Comparison of ENCODE assay signal across 13 cellular contexts in genomic region chr10:3868274-3868669, GRCh38.
A peak's percentile ranks its signal among the peaks of the same experiment; 100 is the strongest.
DNase-seq lines count a peak whose midpoint lies in the region; ATAC-seq and TF ChIP-seq lines count a peak whose summit lies in the region.
"Had no signal": no experiment of that assay in that cellular context is flagged by ENCODE, and none has a peak within 500 bp of the region (broad histone marks: within the 10 kb centered on the region; RNA-seq: fewer than 3 reads in every experiment).

No MANE protein-coding gene starts in this region.

- TF ChIP-seq POLR2A in thyroid gland (IDR thresholded peaks at IDR 0.05): no peak

- CTCF ChIA-PET in PC-9 (lab: Charles Lee): no interaction called here

- WGBS in thyroid gland, 2 donors: 88 to 92% methylated on average over 6 of the region's 6 CpGs

- peaks cover 78% of the 10 kb centered on the region for H3K4me1 Mint-ChIP-seq in activated naive CD8-positive, alpha-beta T cell treated with anti-CD3 and anti-CD28 coated beads, Interleukin-2, amount 50 U/mL, for 24 hours

- ATAC-seq in GM19324 (IDR thresholded peaks at IDR 0.05; ENCODE audit: low FRiP score, unreplicated experiment): peak; percentile 57
- ATAC-seq in HG02938 (IDR thresholded peaks at IDR 0.05; ENCODE audit: unreplicated experiment): peak; percentile 31
- no peak for ATAC-seq in activated naive CD8-positive, alpha-beta T cell treated with anti-CD3 and anti-CD28 coated beads, Interleukin-2, amount 50 U/mL, for 24 hours

- H3K4me3 Mint-ChIP-seq in activated naive CD8-positive, alpha-beta T cell treated with anti-CD3 and anti-CD28 coated beads, Interleukin-2, amount 50 U/mL, for 24 hours: no peak overlapping the region

- H3K4me3 ChIP-seq in DOHH2 (ENCODE audit: low read length) (no peak overlapping the region), thyroid gland (replicated peaks in 1 of 3) (no peak overlapping the region), PC-9 (no peak overlapping the region)

- H3K36me3 ChIP-seq in DOHH2 (ENCODE audit: control insufficient read depth, low read length) (no peaks in the 10 kb centered on the region), thyroid gland (no peaks in the 10 kb centered on the region), PC-9 (ENCODE audit: low read depth) (no peaks in the 10 kb centered on the region)

- peaks cover 4% of the 10 kb centered on the region for H3K9me3 Mint-ChIP-seq in activated naive CD8-positive, alpha-beta T cell treated with anti-CD3 and anti-CD28 coated beads, Interleukin-2, amount 50 U/mL, for 24 hours

- BruUV-seq in PC-9 (replicated peaks; lab: Mats Ljungman, UMichigan): no TSS peak

- no peak for TF ChIP-seq CTCF in DOHH2 (IDR thresholded peaks at IDR 0.05; ENCODE audit: low read depth, low read length, poor library complexity, severe bottlenecking)
- TF ChIP-seq CTCF in thyroid gland (IDR thresholded peaks at IDR 0.05): no peak
- TF ChIP-seq CTCF in PC-9 (conservative IDR thresholded peaks at IDR 0.05): no peak

- H3K4me2 ChIP-seq in DOHH2 (ENCODE audit: low read length): peak overlapping the region; percentile 16
- no peak overlapping the region for H3K4me2 ChIP-seq in PC-9

- H3K36me3 Mint-ChIP-seq in activated naive CD8-positive, alpha-beta T cell treated with anti-CD3 and anti-CD28 coated beads, Interleukin-2, amount 50 U/mL, for 24 hours (ENCODE audit: low read depth): no peaks in the 10 kb centered on the region

- intact Hi-C loops in thyroid gland (cut with DNase I): no loop called here
- intact Hi-C loops in PC-9 (cut with micrococcal nuclease; ENCODE audit: unreplicated experiment): no loop called here

- H3K27me3 ChIP-seq in DOHH2 (ENCODE audit: control insufficient read depth, low read length): peaks cover 5% of the 10 kb centered on the region; the same call in 1 of the 2 replicates
- no peaks in the 10 kb centered on the region for H3K27me3 ChIP-seq in thyroid gland
- H3K27me3 ChIP-seq in PC-9 (ENCODE audit: insufficient read depth, low read depth): no peaks in the 10 kb centered on the region

- H2AFZ ChIP-seq in PC-9: no peak overlapping the region

- H4K20me1 ChIP-seq in DOHH2 (ENCODE audit: control insufficient read depth, insufficient read depth, low read depth, low read length) (no peaks in the 10 kb centered on the region), PC-9 (ENCODE audit: insufficient read depth) (no peaks in the 10 kb centered on the region)

- H3K9me2 ChIP-seq in DOHH2 (replicated peaks; ENCODE audit: control insufficient read depth, low read length): no peaks in the 10 kb centered on the region
- H3K9me2 ChIP-seq in PC-9 (ENCODE audit: insufficient read depth): no peaks in the 10 kb centered on the region

- no peaks in the 10 kb centered on the region for H3F3A ChIP-seq in DOHH2 (ENCODE audit: control insufficient read depth, insufficient read depth)
- H3F3A ChIP-seq in PC-9 (ENCODE audit: insufficient read depth, low read depth): no peaks in the 10 kb centered on the region

- H3K4me1 ChIP-seq in DOHH2 (ENCODE audit: control insufficient read depth, low read length) (peaks cover 35% of the 10 kb centered on the region), thyroid gland (peaks cover 0 to 7% of the 10 kb centered on the region in 2 donors), PC-9 (replicated peaks; ENCODE audit: insufficient read depth) (peaks cover 10% of the 10 kb centered on the region)

- no peak overlapping the region for H3K27ac ChIP-seq in DOHH2 (ENCODE audit: low read depth, low read length)
- H3K27ac ChIP-seq in thyroid gland: no peak overlapping the region
- no peak overlapping the region for H3K27ac ChIP-seq in PC-9

- H3K9me3 ChIP-seq in DOHH2 (ENCODE audit: control insufficient read depth, insufficient read depth, low read length) (no peaks in the 10 kb centered on the region), thyroid gland (no peaks in the 10 kb centered on the region), PC-9 (ENCODE audit: insufficient read depth, low read depth) (no peaks in the 10 kb centered on the region)

- H3K27ac Mint-ChIP-seq in activated naive CD8-positive, alpha-beta T cell treated with anti-CD3 and anti-CD28 coated beads, Interleukin-2, amount 50 U/mL, for 24 hours: peak overlapping the region; percentile 88

- POLR2A ChIA-PET in PC-9 (lab: Charles Lee; ENCODE audit: unreplicated experiment): no interaction called here

- DNase-seq in activated naive CD8-positive, alpha-beta T cell treated with anti-CD3 and anti-CD28 coated beads, Interleukin-2, amount 50 U/mL, for 24 hours: no peak
- DNase-seq in thyroid gland (no peak), PC-9 (no peak), GM03348 (ENCODE audit: low spot score) (no peak), AG20443 (ENCODE audit: low spot score) (no peak)
- DNase-seq: amniotic stem cell; C1 segment of cervical spinal cord; NCI-H748 treated with DMSO at 0.1 percent for 48 hours; posterior cingulate gyrus; stimulated activated CD4-positive, alpha-beta T cell treated with anti-CD3 and anti-CD28 coated beads, Interleukin-2, amount 100 ng/mL, for 48 hours had no signal

- H3K79me2 ChIP-seq in DOHH2 (ENCODE audit: control insufficient read depth, low read length): no peaks in the 10 kb centered on the region
- H3K79me2 ChIP-seq in PC-9 (ENCODE audit: low read depth): no peaks in the 10 kb centered on the region

- H3K27me3 Mint-ChIP-seq in activated naive CD8-positive, alpha-beta T cell treated with anti-CD3 and anti-CD28 coated beads, Interleukin-2, amount 50 U/mL, for 24 hours: no peaks in the 10 kb centered on the region
